In the genomic region with DNA sequence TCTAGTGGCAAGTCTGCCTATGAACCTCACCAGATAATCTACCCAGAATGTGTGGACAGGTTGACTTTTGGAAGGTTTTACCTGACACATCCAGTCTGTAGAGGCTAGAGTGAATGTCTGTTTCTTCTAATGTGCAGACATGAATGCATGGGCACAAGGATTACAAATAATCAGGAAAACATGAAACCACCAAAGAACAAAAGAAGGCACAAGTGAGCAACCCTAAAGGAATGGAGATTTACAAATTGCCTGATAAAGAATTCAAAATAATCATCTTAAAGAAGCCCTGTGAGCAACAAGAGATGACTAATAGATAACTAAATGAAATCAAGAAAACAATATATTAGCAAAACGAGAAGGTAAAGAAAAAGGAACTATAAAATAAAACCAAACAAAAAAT, we compare ENCODE assay signal across 26 cellular contexts.
"Had no signal": no experiment of that assay in that cellular context is flagged by ENCODE, and none has a peak within 500 bp of the region (broad histone marks: within the 10 kb centered on the region; RNA-seq: fewer than 3 reads in every experiment).

No MANE protein-coding gene starts in this region.

- H3K27ac ChIP-seq: colonic mucosa, esophagus muscularis mucosa, gastroesophageal sphincter, psoas muscle, sigmoid colon, stomach, thyroid gland, vagina had no signal

- H3K9me3 ChIP-seq: colonic mucosa, psoas muscle, sigmoid colon, thyroid gland, vagina had no signal

- DNase-seq: colonic mucosa; effector CD8-positive, alpha-beta T cell; endodermal cell; glutamatergic neuron; hypothalamus; immature natural killer cell; mesenchymal stem cell; nephron progenitor cell; nucleus accumbens; psoas muscle; stimulated activated CD4-positive, alpha-beta T cell treated with anti-CD3 and anti-CD28 coated beads, Interleukin-2, amount 100 ng/mL, for 24 hours; stimulated activated CD4-positive, alpha-beta T cell treated with anti-CD3 and anti-CD28 coated beads, Interleukin-4, amount 100 ng/mL, for 24 hours; stimulated activated naive CD4-positive, alpha-beta T cell treated with Interleukin-2 at 50 U/mL for 16 hours; stomach; thyroid gland; trophoblast cell had no signal

- H3K4me3 ChIP-seq: colonic mucosa, esophagus muscularis mucosa, gastroesophageal sphincter, psoas muscle, sigmoid colon, stomach, thyroid gland, vagina had no signal

- H3K4me1 Mint-ChIP-seq: endodermal cell; immature natural killer cell; mesothelial cell of epicardium; naive thymus-derived CD8-positive, alpha-beta T cell; nephron progenitor cell; stimulated activated effector memory CD8-positive, alpha-beta T cell treated with anti-CD3 and anti-CD28 coated beads, Interleukin-12 subunit alpha, Interleukin-12 subunit beta, amount 100 ng/mL, for 72 hours had no signal

- H3K27me3 ChIP-seq: colonic mucosa, esophagus muscularis mucosa, gastroesophageal sphincter, sigmoid colon, stomach, thyroid gland, vagina had no signal

- H3K36me3 Mint-ChIP-seq: immature natural killer cell; mesothelial cell of epicardium; naive thymus-derived CD8-positive, alpha-beta T cell; stimulated activated effector memory CD8-positive, alpha-beta T cell treated with anti-CD3 and anti-CD28 coated beads, Interleukin-12 subunit alpha, Interleukin-12 subunit beta, amount 100 ng/mL, for 72 hours had no signal

- H3K4me1 ChIP-seq: colonic mucosa, esophagus muscularis mucosa, gastroesophageal sphincter, psoas muscle, sigmoid colon, stomach, thyroid gland, vagina had no signal

- H3K4me3 Mint-ChIP-seq: dendritic cell treated with granulocyte-macrophage colony-stimulating factor and Interleukin-4, amounts not matched to agents 40 ng/mL and 50 ng/mL, for 4 days; endodermal cell; immature natural killer cell; mesothelial cell of epicardium; naive thymus-derived CD8-positive, alpha-beta T cell; nephron progenitor cell; stimulated activated effector memory CD8-positive, alpha-beta T cell treated with anti-CD3 and anti-CD28 coated beads, Interleukin-12 subunit alpha, Interleukin-12 subunit beta, amount 100 ng/mL, for 72 hours had no signal

- H3K27me3 Mint-ChIP-seq: dendritic cell treated with granulocyte-macrophage colony-stimulating factor and Interleukin-4, amounts not matched to agents 40 ng/mL and 50 ng/mL, for 4 days; naive thymus-derived CD8-positive, alpha-beta T cell had no signal

- H3K27ac Mint-ChIP-seq: dendritic cell treated with granulocyte-macrophage colony-stimulating factor and Interleukin-4, amounts not matched to agents 40 ng/mL and 50 ng/mL, for 4 days; endodermal cell; immature natural killer cell; mesothelial cell of epicardium; naive thymus-derived CD8-positive, alpha-beta T cell; nephron progenitor cell; stimulated activated effector memory CD8-positive, alpha-beta T cell treated with anti-CD3 and anti-CD28 coated beads, Interleukin-12 subunit alpha, Interleukin-12 subunit beta, amount 100 ng/mL, for 72 hours had no signal

- ATAC-seq: gastroesophageal sphincter; left lobe of liver; naive thymus-derived CD8-positive, alpha-beta T cell; psoas muscle had no signal

- H3K9me3 Mint-ChIP-seq: endodermal cell had no signal

- H3K36me3 ChIP-seq: colonic mucosa, esophagus muscularis mucosa, gastroesophageal sphincter, sigmoid colon, stomach, thyroid gland, vagina had no signal

- FAIRE-seq: kidney had no signal
